In genomic region chr1:168179411-168180147, GRCh38 we compare ENCODE assay signal across 1 cellular context.
TF ChIP-seq lines count a peak whose summit lies in the region.

No MANE protein-coding gene starts in this region.

TF ChIP-seq in WTC11, 78 proteins besides CTCF, POLR2A, EP300 and RAD21 (continued from another document):
- no peak for TF ChIP-seq STAT6 (CRISPR knock-in tag; conservative IDR thresholded peaks at IDR 0.05; ENCODE audit: low read depth)
- TF ChIP-seq KAT7 (CRISPR knock-in tag; IDR thresholded peaks at IDR 0.05; ENCODE audit: borderline replicate concordance): no peak
- TF ChIP-seq, protein P1, sequence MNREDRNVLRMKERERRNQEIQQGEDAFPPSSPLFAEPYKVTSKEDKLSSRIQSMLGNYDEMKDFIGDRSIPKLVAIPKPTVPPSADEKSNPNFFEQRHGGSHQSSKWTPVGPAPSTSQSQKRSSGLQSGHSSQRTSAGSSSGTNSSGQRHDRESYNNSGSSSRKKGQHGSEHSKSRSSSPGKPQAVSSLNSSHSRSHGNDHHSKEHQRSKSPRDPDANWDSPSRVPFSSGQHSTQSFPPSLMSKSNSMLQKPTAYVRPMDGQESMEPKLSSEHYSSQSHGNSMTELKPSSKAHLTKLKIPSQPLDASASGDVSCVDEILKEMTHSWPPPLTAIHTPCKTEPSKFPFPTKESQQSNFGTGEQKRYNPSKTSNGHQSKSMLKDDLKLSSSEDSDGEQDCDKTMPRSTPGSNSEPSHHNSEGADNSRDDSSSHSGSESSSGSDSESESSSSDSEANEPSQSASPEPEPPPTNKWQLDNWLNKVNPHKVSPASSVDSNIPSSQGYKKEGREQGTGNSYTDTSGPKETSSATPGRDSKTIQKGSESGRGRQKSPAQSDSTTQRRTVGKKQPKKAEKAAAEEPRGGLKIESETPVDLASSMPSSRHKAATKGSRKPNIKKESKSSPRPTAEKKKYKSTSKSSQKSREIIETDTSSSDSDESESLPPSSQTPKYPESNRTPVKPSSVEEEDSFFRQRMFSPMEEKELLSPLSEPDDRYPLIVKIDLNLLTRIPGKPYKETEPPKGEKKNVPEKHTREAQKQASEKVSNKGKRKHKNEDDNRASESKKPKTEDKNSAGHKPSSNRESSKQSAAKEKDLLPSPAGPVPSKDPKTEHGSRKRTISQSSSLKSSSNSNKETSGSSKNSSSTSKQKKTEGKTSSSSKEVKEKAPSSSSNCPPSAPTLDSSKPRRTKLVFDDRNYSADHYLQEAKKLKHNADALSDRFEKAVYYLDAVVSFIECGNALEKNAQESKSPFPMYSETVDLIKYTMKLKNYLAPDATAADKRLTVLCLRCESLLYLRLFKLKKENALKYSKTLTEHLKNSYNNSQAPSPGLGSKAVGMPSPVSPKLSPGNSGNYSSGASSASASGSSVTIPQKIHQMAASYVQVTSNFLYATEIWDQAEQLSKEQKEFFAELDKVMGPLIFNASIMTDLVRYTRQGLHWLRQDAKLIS (CRISPR knock-in tag; IDR thresholded peaks at IDR 0.05; ENCODE audit: borderline replicate concordance): no peak
- TF ChIP-seq, protein P2, sequence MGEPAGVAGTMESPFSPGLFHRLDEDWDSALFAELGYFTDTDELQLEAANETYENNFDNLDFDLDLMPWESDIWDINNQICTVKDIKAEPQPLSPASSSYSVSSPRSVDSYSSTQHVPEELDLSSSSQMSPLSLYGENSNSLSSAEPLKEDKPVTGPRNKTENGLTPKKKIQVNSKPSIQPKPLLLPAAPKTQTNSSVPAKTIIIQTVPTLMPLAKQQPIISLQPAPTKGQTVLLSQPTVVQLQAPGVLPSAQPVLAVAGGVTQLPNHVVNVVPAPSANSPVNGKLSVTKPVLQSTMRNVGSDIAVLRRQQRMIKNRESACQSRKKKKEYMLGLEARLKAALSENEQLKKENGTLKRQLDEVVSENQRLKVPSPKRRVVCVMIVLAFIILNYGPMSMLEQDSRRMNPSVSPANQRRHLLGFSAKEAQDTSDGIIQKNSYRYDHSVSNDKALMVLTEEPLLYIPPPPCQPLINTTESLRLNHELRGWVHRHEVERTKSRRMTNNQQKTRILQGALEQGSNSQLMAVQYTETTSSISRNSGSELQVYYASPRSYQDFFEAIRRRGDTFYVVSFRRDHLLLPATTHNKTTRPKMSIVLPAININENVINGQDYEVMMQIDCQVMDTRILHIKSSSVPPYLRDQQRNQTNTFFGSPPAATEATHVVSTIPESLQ (CRISPR knock-in tag; IDR thresholded peaks at IDR 0.05): no peak
